ENCODE assay signal across 1 cellular context in genomic region chr1:43413426-43413825, GRCh38.
TF ChIP-seq lines count a peak whose summit lies in the region.

No MANE protein-coding gene starts in this region.

TF ChIP-seq in K562, 482 proteins besides CTCF, POLR2A, EP300 and RAD21:
- TF ChIP-seq KDM1A (IDR thresholded peaks at IDR 0.05), result 0 out of 4 replicates have a peak, but pooled peaks of 1 of the 2 experiments have one; percentile 29
- TF ChIP-seq ZNF3 (CRISPR knock-in tag; IDR thresholded peaks at IDR 0.05), result 0 out of 2 replicates have a peak, but pooled peaks have one; percentile 25
- TF ChIP-seq ZNF146 (CRISPR knock-in tag; IDR thresholded peaks at IDR 0.05; ENCODE audit: unreplicated experiment), result peak; percentile 71
- 0 out of 2 replicates have a peak, but pooled peaks have one; percentile 46 for TF ChIP-seq BCOR (IDR thresholded peaks at IDR 0.05)
TF ChIP-seq in K562: peak in this region for 4; not testable (repeated sequence) for 478.
